In the genomic region with DNA sequence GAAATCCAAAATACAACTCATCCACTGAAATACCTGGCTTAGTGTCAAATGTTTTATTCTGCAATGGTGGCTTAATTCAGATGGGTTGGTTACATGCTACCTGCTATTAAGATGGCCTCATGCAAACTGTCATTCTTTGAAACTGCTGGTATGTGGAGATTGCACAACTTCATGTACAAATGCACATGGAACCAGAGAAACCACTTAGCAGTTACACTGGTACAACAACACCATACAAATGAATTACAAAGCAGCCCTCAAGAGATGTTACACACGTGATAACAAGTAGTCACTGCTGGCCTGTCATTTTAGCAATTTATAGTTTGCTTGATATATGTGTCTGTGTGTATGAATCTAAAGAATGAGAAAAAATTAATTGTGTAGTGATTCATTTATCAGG, we compare ENCODE assay signal across 29 cellular contexts.
"Had no signal": no experiment of that assay in that cellular context is flagged by ENCODE, and none has a peak within 500 bp of the region (broad histone marks: within the 10 kb centered on the region; RNA-seq: fewer than 3 reads in every experiment).

No MANE protein-coding gene starts in this region.

- H3K27ac ChIP-seq: breast epithelium, gastroesophageal sphincter, hepatocyte, neural progenitor cell, skin epidermis, thoracic aorta, uterus had no signal

- H2AFZ ChIP-seq: hepatocyte, neural progenitor cell had no signal

- ATAC-seq: activated CD4-positive, alpha-beta T cell treated with anti-CD3 and anti-CD28 coated beads for 36 hours; activated CD8-positive, alpha-beta memory T cell treated with anti-CD3 and anti-CD28 coated beads, Interleukin-2, amount 10 ng/mL, durations not matched to agents 7 days and 5 days; activated CD8-positive, alpha-beta T cell treated with anti-CD3 and anti-CD28 coated beads, Interleukin-2, amount 10 ng/mL, durations not matched to agents 7 days and 5 days; activated naive CD8-positive, alpha-beta T cell treated with anti-CD3 and anti-CD28 coated beads, Interleukin-2, amount 50 U/mL, for 24 hours; gastroesophageal sphincter; left cardiac atrium; naive thymus-derived CD8-positive, alpha-beta T cell; sciatic nerve; stimulated activated effector memory CD8-positive, alpha-beta T cell treated with anti-CD3 and anti-CD28 coated beads, Interleukin-12 subunit alpha, Interleukin-12 subunit beta, amount 100 ng/mL, for 72 hours; T-cell had no signal

- H3K36me3 Mint-ChIP-seq: stimulated activated effector memory CD8-positive, alpha-beta T cell treated with anti-CD3 and anti-CD28 coated beads, Interleukin-12 subunit alpha, Interleukin-12 subunit beta, amount 100 ng/mL, for 72 hours had no signal

- H3K9me3 Mint-ChIP-seq: activated naive CD4-positive, alpha-beta T cell treated with anti-CD3 and anti-CD28 coated beads, Interleukin-2, amount 50 U/mL, for 24 hours; activated naive CD8-positive, alpha-beta T cell treated with anti-CD3 and anti-CD28 coated beads, Interleukin-2, amount 50 U/mL, for 24 hours; activated T-helper 2 cell treated with anti-CD3 and anti-CD28 coated beads, Interferon-gamma antibody, Interleukin-2, Interleukin-4, amounts not matched to agents 10 μg/mL and 5 μg/mL and 100 μg/mL, durations not matched to agents 14 hours and 24 hours and 36 hours; naive thymus-derived CD8-positive, alpha-beta T cell; stimulated activated effector memory CD8-positive, alpha-beta T cell treated with anti-CD3 and anti-CD28 coated beads, Interleukin-12 subunit alpha, Interleukin-12 subunit beta, amount 100 ng/mL, for 72 hours; stimulated activated naive CD8-positive, alpha-beta T cell treated with anti-CD3 and anti-CD28 coated beads, Interleukin-15, Interleukin-2, amounts not matched to agents 100 ng/mL and 50 ng/mL, for 24 hours; T-cell; T-helper 2 cell treated with Interferon-gamma antibody and Interleukin-4, amounts not matched to agents 5 μg/mL and 100 μg/mL, for 36 hours had no signal

- H3K4me2 ChIP-seq: hepatocyte, neural progenitor cell had no signal

- H3K4me3 ChIP-seq: breast epithelium, esophagus squamous epithelium, gastroesophageal sphincter, hepatocyte, neural progenitor cell, skin epidermis, thoracic aorta, uterus had no signal

- H3K4me3 Mint-ChIP-seq: activated CD4-positive, alpha-beta T cell treated with anti-CD3 and anti-CD28 coated beads for 36 hours; activated CD8-positive, alpha-beta memory T cell treated with anti-CD3 and anti-CD28 coated beads, Interleukin-2, amount 10 ng/mL, durations not matched to agents 7 days and 5 days; activated CD8-positive, alpha-beta T cell treated with anti-CD3 and anti-CD28 coated beads, Interleukin-2, amount 10 ng/mL, durations not matched to agents 7 days and 5 days; activated naive CD4-positive, alpha-beta T cell treated with anti-CD3 and anti-CD28 coated beads, Interleukin-2, amount 50 U/mL, for 24 hours; activated naive CD8-positive, alpha-beta T cell treated with anti-CD3 and anti-CD28 coated beads, Interleukin-2, amount 50 U/mL, for 24 hours; stimulated activated effector memory CD8-positive, alpha-beta T cell treated with anti-CD3 and anti-CD28 coated beads, Interleukin-12 subunit alpha, Interleukin-12 subunit beta, amount 100 ng/mL, for 72 hours; stimulated activated naive CD8-positive, alpha-beta T cell treated with anti-CD3 and anti-CD28 coated beads, Interleukin-15, Interleukin-2, amounts not matched to agents 100 ng/mL and 50 ng/mL, for 24 hours; T-helper 2 cell treated with Interferon-gamma antibody and Interleukin-4, amounts not matched to agents 5 μg/mL and 100 μg/mL, for 36 hours had no signal

- H3K9ac ChIP-seq: neural progenitor cell had no signal

- H3K36me3 ChIP-seq: breast epithelium, neural progenitor cell, thoracic aorta, uterus had no signal

- H3K4me1 ChIP-seq: breast epithelium, esophagus squamous epithelium, gastroesophageal sphincter, neural progenitor cell, uterus had no signal

- H3K79me2 ChIP-seq: hepatocyte had no signal

- DNase-seq: activated CD4-positive, alpha-beta T cell treated with anti-CD3 and anti-CD28 coated beads for 36 hours; activated CD4-positive, CD25-positive, alpha-beta regulatory T cell; activated CD8-positive, alpha-beta memory T cell treated with anti-CD3 and anti-CD28 coated beads, Interleukin-2, amount 10 ng/mL, durations not matched to agents 7 days and 5 days; activated CD8-positive, alpha-beta T cell treated with anti-CD3 and anti-CD28 coated beads, Interleukin-2, amount 10 ng/mL, durations not matched to agents 7 days and 5 days; activated naive CD8-positive, alpha-beta T cell treated with anti-CD3 and anti-CD28 coated beads, Interleukin-2, amount 50 U/mL, for 24 hours; activated T-cell treated with anti-CD3 and anti-CD28 coated beads, Interleukin-2, amount 50 U/mL, for 48 hours; central memory CD4-positive, alpha-beta T cell; esophagus squamous epithelium; left cardiac atrium; midbrain; naive thymus-derived CD8-positive, alpha-beta T cell; stimulated activated CD4-positive, alpha-beta T cell treated with anti-CD3 and anti-CD28 coated beads, Interleukin-12 subunit alpha, Interleukin-12 subunit beta, amount 100 ng/mL, for 4 hours; stimulated activated CD4-positive, alpha-beta T cell treated with anti-CD3 and anti-CD28 coated beads, Interleukin-4, amount 100 ng/mL, for 24 hours; T-cell; uterus had no signal

- H3K27ac Mint-ChIP-seq: activated CD4-positive, alpha-beta T cell treated with anti-CD3 and anti-CD28 coated beads for 36 hours; activated CD8-positive, alpha-beta memory T cell treated with anti-CD3 and anti-CD28 coated beads, Interleukin-2, amount 10 ng/mL, durations not matched to agents 7 days and 5 days; activated CD8-positive, alpha-beta T cell treated with anti-CD3 and anti-CD28 coated beads, Interleukin-2, amount 10 ng/mL, durations not matched to agents 7 days and 5 days; activated naive CD4-positive, alpha-beta T cell treated with anti-CD3 and anti-CD28 coated beads, Interleukin-2, amount 50 U/mL, for 24 hours; activated naive CD8-positive, alpha-beta T cell treated with anti-CD3 and anti-CD28 coated beads, Interleukin-2, amount 50 U/mL, for 24 hours; activated T-helper 2 cell treated with anti-CD3 and anti-CD28 coated beads, Interferon-gamma antibody, Interleukin-2, Interleukin-4, amounts not matched to agents 10 μg/mL and 5 μg/mL and 100 μg/mL, durations not matched to agents 14 hours and 24 hours and 36 hours; neural progenitor cell; stimulated activated effector memory CD8-positive, alpha-beta T cell treated with anti-CD3 and anti-CD28 coated beads, Interleukin-12 subunit alpha, Interleukin-12 subunit beta, amount 100 ng/mL, for 72 hours; stimulated activated naive CD8-positive, alpha-beta T cell treated with anti-CD3 and anti-CD28 coated beads, Interleukin-15, Interleukin-2, amounts not matched to agents 100 ng/mL and 50 ng/mL, for 24 hours; T-cell; T-helper 2 cell treated with Interferon-gamma antibody and Interleukin-4, amounts not matched to agents 5 μg/mL and 100 μg/mL, for 36 hours had no signal

- FAIRE-seq: endothelial cell of umbilical vein, keratinocyte had no signal

- H3K9me3 ChIP-seq: breast epithelium, esophagus squamous epithelium, gastroesophageal sphincter, thoracic aorta, uterus had no signal

- H3K27me3 Mint-ChIP-seq: activated CD4-positive, alpha-beta T cell treated with anti-CD3 and anti-CD28 coated beads for 36 hours; activated CD8-positive, alpha-beta memory T cell treated with anti-CD3 and anti-CD28 coated beads, Interleukin-2, amount 10 ng/mL, durations not matched to agents 7 days and 5 days; activated naive CD4-positive, alpha-beta T cell treated with anti-CD3 and anti-CD28 coated beads, Interleukin-2, amount 50 U/mL, for 24 hours; activated naive CD8-positive, alpha-beta T cell treated with anti-CD3 and anti-CD28 coated beads, Interleukin-2, amount 50 U/mL, for 24 hours; naive thymus-derived CD8-positive, alpha-beta T cell; stimulated activated naive CD8-positive, alpha-beta T cell treated with anti-CD3 and anti-CD28 coated beads, Interleukin-15, Interleukin-2, amounts not matched to agents 100 ng/mL and 50 ng/mL, for 24 hours; T-cell had no signal

- H3K27me3 ChIP-seq: breast epithelium, esophagus squamous epithelium, gastroesophageal sphincter, hepatocyte, neural progenitor cell, uterus had no signal
